ENCODE assay signal across 8 cellular contexts in the genomic region with DNA sequence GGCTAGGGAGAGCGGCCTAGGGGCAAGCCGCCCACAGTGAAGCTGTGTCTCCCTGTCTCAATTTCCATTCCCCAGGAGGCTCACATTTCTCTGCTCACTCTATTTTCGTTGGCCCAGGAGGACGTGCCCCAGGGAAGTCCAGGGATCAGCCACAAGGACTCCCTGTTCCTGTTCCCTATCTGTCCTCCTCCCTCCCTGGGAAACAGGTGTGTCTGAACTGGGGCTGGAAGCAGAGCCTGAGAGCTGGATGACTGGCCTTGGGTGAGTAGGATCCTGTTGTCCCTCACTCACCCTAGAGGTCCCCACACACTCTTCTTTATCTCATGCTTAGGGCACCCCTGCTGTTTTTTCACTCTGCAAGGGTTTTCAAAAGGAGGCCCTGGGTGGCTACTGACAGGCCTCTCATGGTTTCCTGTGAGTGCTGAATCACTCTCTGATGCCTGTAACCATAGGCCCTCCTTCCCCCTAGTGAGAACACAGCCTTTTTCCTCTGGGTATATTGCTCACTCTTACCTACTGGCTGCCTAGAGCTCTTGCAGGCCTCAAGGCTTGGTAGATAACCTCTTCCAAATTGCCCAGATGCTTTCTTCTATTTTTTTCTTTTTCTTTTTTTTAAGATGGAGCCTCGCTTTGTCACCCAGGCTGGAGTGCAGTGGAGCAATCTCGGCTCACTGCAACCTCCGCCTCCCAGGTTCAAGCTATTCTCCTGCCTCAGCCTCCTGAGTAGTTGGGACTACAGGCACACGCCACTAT. TPM values are rescaled to one million over a fixed set of nuclear protein-coding genes. Genes with fewer than 3 reads are reported as not detected.
DNase-seq lines count a peak whose midpoint lies in the region; ATAC-seq and TF ChIP-seq lines count a peak whose summit lies in the region.

No MANE protein-coding gene starts in this region.

- peaks cover 23% of the 10 kb centered on the region for H3K79me2 ChIP-seq in Loucy (ENCODE audit: insufficient read depth, low read length)

- H3K9me3 ChIP-seq in AG04450 (ENCODE audit: control insufficient read depth, insufficient read depth, low read length) (peaks cover 4% of the 10 kb centered on the region; the same call in 1 of the 2 replicates), Loucy (ENCODE audit: insufficient read depth, low read depth, low read length) (no peaks in the 10 kb centered on the region)

- peak overlapping the region; percentile 59 for H3K4me3 Mint-ChIP-seq in activated T-helper 1 cell treated with anti-CD3 and anti-CD28 coated beads, Interleukin-12 subunit alpha, Interleukin-12 subunit beta, Interleukin-2, Interleukin-4 antibody, amounts not matched to agents 30 ng/mL and 10 ng/mL and 1 ng/mL, durations not matched to agents 14 hours and 24 hours and 36 hours

- H3K4me2 ChIP-seq in Loucy (ENCODE audit: low read depth, low read length, poor library complexity, severe bottlenecking), result peak overlapping the region; percentile 56

- ATAC-seq in GM18868 (IDR thresholded peaks at IDR 0.05; ENCODE audit: unreplicated experiment) (no peak), HG03097 (IDR thresholded peaks at IDR 0.05; ENCODE audit: low FRiP score, unreplicated experiment) (no peak), HG03565 (IDR thresholded peaks at IDR 0.05; ENCODE audit: unreplicated experiment) (no peak)

- intact Hi-C loops in activated T-helper 1 cell treated with anti-CD3 and anti-CD28 coated beads, Interleukin-12 subunit alpha, Interleukin-12 subunit beta, Interleukin-2, Interleukin-4 antibody, amounts not matched to agents 30 ng/mL and 10 ng/mL and 1 ng/mL, durations not matched to agents 14 hours and 24 hours and 36 hours (cut with micrococcal nuclease), result loop anchor here (10.0 kb wide), 1 partner anchor 534 kb away; a partner anchor contains a TSS

- H4K20me1 ChIP-seq in Loucy (ENCODE audit: insufficient read depth, low read length, poor library complexity, severe bottlenecking), result peaks cover 7% of the 10 kb centered on the region

- H3K36me3 ChIP-seq in Loucy (ENCODE audit: insufficient read depth, low read length), result no peaks in the 10 kb centered on the region

- H3K27ac ChIP-seq in AG04450 (ENCODE audit: low read depth, low read length), result peak overlapping the region; percentile 70

- no peak overlapping the region for H3K4me3 ChIP-seq in AG04450 (ENCODE audit: low read depth, low read length)
- no peak overlapping the region for H3K4me3 ChIP-seq in Loucy (ENCODE audit: low read length, poor library complexity, severe bottlenecking)

- CTCF ChIA-PET in AG04450 (lab: Charles Lee), result interaction anchor here (0.6 to 18.7 kb wide), 3 partner anchors 9 to 33 kb away, joined by 3 to 179 read pairs (median 4); a partner anchor contains a TSS

- H3F3A ChIP-seq in Loucy (ENCODE audit: low read depth), result no peaks in the 10 kb centered on the region

- peaks cover 47% of the 10 kb centered on the region for H3K4me1 Mint-ChIP-seq in activated T-helper 1 cell treated with anti-CD3 and anti-CD28 coated beads, Interleukin-12 subunit alpha, Interleukin-12 subunit beta, Interleukin-2, Interleukin-4 antibody, amounts not matched to agents 30 ng/mL and 10 ng/mL and 1 ng/mL, durations not matched to agents 14 hours and 24 hours and 36 hours (ENCODE audit: low read depth)

- DNase-seq in AG04450 (ENCODE audit: low read depth, low spot score) (no peak), islet precursor cell (peak; percentile 78)
- peak; percentile 44 for DNase-seq in activated T-helper 1 cell treated with anti-CD3 and anti-CD28 coated beads, Interleukin-12 subunit alpha, Interleukin-12 subunit beta, Interleukin-2, Interleukin-4 antibody, amounts not matched to agents 30 ng/mL and 10 ng/mL and 1 ng/mL, durations not matched to agents 14 hours and 24 hours and 36 hours (ENCODE audit: low spot score)
- DNase-seq in activated effector memory CD4-positive, alpha-beta T cell treated with Interleukin-2 at 50 U/mL for 16 hours, result no peak

- H3K27me3 ChIP-seq in AG04450 (ENCODE audit: control insufficient read depth, insufficient read depth, low read length) (no peaks in the 10 kb centered on the region), Loucy (ENCODE audit: insufficient read depth, low read length, poor library complexity, severe bottlenecking) (no peaks in the 10 kb centered on the region)

- H3K4me1 ChIP-seq in Loucy (ENCODE audit: insufficient read depth, low read length, poor library complexity, severe bottlenecking), result peaks cover 34% of the 10 kb centered on the region

- H3K36me3 Mint-ChIP-seq in activated T-helper 1 cell treated with anti-CD3 and anti-CD28 coated beads, Interleukin-12 subunit alpha, Interleukin-12 subunit beta, Interleukin-2, Interleukin-4 antibody, amounts not matched to agents 30 ng/mL and 10 ng/mL and 1 ng/mL, durations not matched to agents 14 hours and 24 hours and 36 hours (ENCODE audit: low read depth), result peaks cover 16% of the 10 kb centered on the region

- peak overlapping the region; percentile 3; the same call in 1 of the 2 replicates for H2AFZ ChIP-seq in Loucy (ENCODE audit: low read length)

- peak overlapping the region; percentile 95 for H3K27ac Mint-ChIP-seq in activated T-helper 1 cell treated with anti-CD3 and anti-CD28 coated beads, Interleukin-12 subunit alpha, Interleukin-12 subunit beta, Interleukin-2, Interleukin-4 antibody, amounts not matched to agents 30 ng/mL and 10 ng/mL and 1 ng/mL, durations not matched to agents 14 hours and 24 hours and 36 hours

- H3K9me2 ChIP-seq in Loucy (replicated peaks; ENCODE audit: low read depth, low read length), result no peaks in the 10 kb centered on the region

- no peaks in the 10 kb centered on the region for H3K27me3 Mint-ChIP-seq in activated T-helper 1 cell treated with anti-CD3 and anti-CD28 coated beads, Interleukin-12 subunit alpha, Interleukin-12 subunit beta, Interleukin-2, Interleukin-4 antibody, amounts not matched to agents 30 ng/mL and 10 ng/mL and 1 ng/mL, durations not matched to agents 14 hours and 24 hours and 36 hours (ENCODE audit: insufficient read depth)

- TF ChIP-seq CTCF in AG04450 (IDR thresholded peaks at IDR 0.05; ENCODE audit: low read depth, low read length), result no peak
- 0 out of 2 replicates have a peak, but pooled peaks have one; percentile 21 for TF ChIP-seq CTCF in Loucy (conservative IDR thresholded peaks at IDR 0.05; ENCODE audit: low read length)

- POLR2A ChIA-PET in AG04450 (lab: Yijun Ruan, JAX), result interaction anchor here (0.5 to 0.6 kb wide), 2 partner anchors 12 to 1098 kb away, joined by 3 to 6 read pairs; no protein-coding TSS in a partner anchor

- peaks cover 3% of the 10 kb centered on the region for H3K9me3 Mint-ChIP-seq in activated T-helper 1 cell treated with anti-CD3 and anti-CD28 coated beads, Interleukin-12 subunit alpha, Interleukin-12 subunit beta, Interleukin-2, Interleukin-4 antibody, amounts not matched to agents 30 ng/mL and 10 ng/mL and 1 ng/mL, durations not matched to agents 14 hours and 24 hours and 36 hours

- H3K9ac ChIP-seq in Loucy (ENCODE audit: low read depth, low read length, poor library complexity, severe bottlenecking), result peak overlapping the region; percentile 72

RNA-seq across cellular contexts. Expression of a gene that starts 3.3 kb away (rescaled TPM):
- 32.9 and 43.8 TPM in 2 replicates for polyA plus RNA-seq in AG04450 (2011; rRNA removed)
- 14.8 and 18.5 TPM in 2 replicates for polyA minus RNA-seq in AG04450 (2011; rRNA and poly(A)+ RNA removed)
- total RNA-seq in activated T-helper 1 cell treated with anti-CD3 and anti-CD28 coated beads, Interleukin-12 subunit alpha, Interleukin-12 subunit beta, Interleukin-2, Interleukin-4 antibody, amounts not matched to agents 30 ng/mL and 10 ng/mL and 1 ng/mL, durations not matched to agents 14 hours and 24 hours and 36 hours, result 106 and 108 TPM in 2 replicates

RNA-seq across cellular contexts. Expression of a gene that starts 4.0 kb away (rescaled TPM):
- polyA plus RNA-seq in AG04450 (2011; rRNA removed), result 10.0 and 13.5 TPM in 2 replicates
- polyA minus RNA-seq in AG04450 (2011; rRNA and poly(A)+ RNA removed), result 37.2 and 41.7 TPM in 2 replicates
- 32.5 and 35.7 TPM in 2 replicates for total RNA-seq in activated T-helper 1 cell treated with anti-CD3 and anti-CD28 coated beads, Interleukin-12 subunit alpha, Interleukin-12 subunit beta, Interleukin-2, Interleukin-4 antibody, amounts not matched to agents 30 ng/mL and 10 ng/mL and 1 ng/mL, durations not matched to agents 14 hours and 24 hours and 36 hours

RNA-seq across cellular contexts. Expression of a gene that starts 19.4 kb away (rescaled TPM):
- polyA plus RNA-seq in AG04450 (2011; rRNA removed), result 60.0 and 76.1 TPM in 2 replicates
- polyA minus RNA-seq in AG04450 (2011; rRNA and poly(A)+ RNA removed), result 45.1 and 58.7 TPM in 2 replicates
- 136 and 138 TPM in 2 replicates for total RNA-seq in activated T-helper 1 cell treated with anti-CD3 and anti-CD28 coated beads, Interleukin-12 subunit alpha, Interleukin-12 subunit beta, Interleukin-2, Interleukin-4 antibody, amounts not matched to agents 30 ng/mL and 10 ng/mL and 1 ng/mL, durations not matched to agents 14 hours and 24 hours and 36 hours

RNA-seq across cellular contexts. Expression of a gene that starts 37.3 kb away (rescaled TPM):
- polyA plus RNA-seq in AG04450 (2011; rRNA removed), result not detected in 2 replicates
- polyA minus RNA-seq in AG04450 (2011; rRNA and poly(A)+ RNA removed), result not detected in 2 replicates
- 1.5 and 1.8 TPM in 2 replicates for total RNA-seq in activated T-helper 1 cell treated with anti-CD3 and anti-CD28 coated beads, Interleukin-12 subunit alpha, Interleukin-12 subunit beta, Interleukin-2, Interleukin-4 antibody, amounts not matched to agents 30 ng/mL and 10 ng/mL and 1 ng/mL, durations not matched to agents 14 hours and 24 hours and 36 hours

Comparison
In these comparisons a context has a peak if more than half of its experiments do, and no peak if none do; other contexts are left out.
1. DNase-seq: peak in activated T-helper 1 cell treated with anti-CD3 and anti-CD28 coated beads, Interleukin-12 subunit alpha, Interleukin-12 subunit beta, Interleukin-2, Interleukin-4 antibody, amounts not matched to agents 30 ng/mL and 10 ng/mL and 1 ng/mL, durations not matched to agents 14 hours and 24 hours and 36 hours (single experiment) and islet precursor cell (single experiment); none in AG04450 (single experiment) and activated effector memory CD4-positive, alpha-beta T cell treated with Interleukin-2 at 50 U/mL for 16 hours (single experiment).